ENCODE assay signal across 1 cellular context in genomic region chr3:138172625-138173024, GRCh38.
TF ChIP-seq lines count a peak whose summit lies in the region.

No MANE protein-coding gene starts in this region.

TF ChIP-seq in neural cell, 6 proteins besides CTCF, POLR2A, EP300 and RAD21 (continued from another document):
- TF ChIP-seq, protein P1, sequence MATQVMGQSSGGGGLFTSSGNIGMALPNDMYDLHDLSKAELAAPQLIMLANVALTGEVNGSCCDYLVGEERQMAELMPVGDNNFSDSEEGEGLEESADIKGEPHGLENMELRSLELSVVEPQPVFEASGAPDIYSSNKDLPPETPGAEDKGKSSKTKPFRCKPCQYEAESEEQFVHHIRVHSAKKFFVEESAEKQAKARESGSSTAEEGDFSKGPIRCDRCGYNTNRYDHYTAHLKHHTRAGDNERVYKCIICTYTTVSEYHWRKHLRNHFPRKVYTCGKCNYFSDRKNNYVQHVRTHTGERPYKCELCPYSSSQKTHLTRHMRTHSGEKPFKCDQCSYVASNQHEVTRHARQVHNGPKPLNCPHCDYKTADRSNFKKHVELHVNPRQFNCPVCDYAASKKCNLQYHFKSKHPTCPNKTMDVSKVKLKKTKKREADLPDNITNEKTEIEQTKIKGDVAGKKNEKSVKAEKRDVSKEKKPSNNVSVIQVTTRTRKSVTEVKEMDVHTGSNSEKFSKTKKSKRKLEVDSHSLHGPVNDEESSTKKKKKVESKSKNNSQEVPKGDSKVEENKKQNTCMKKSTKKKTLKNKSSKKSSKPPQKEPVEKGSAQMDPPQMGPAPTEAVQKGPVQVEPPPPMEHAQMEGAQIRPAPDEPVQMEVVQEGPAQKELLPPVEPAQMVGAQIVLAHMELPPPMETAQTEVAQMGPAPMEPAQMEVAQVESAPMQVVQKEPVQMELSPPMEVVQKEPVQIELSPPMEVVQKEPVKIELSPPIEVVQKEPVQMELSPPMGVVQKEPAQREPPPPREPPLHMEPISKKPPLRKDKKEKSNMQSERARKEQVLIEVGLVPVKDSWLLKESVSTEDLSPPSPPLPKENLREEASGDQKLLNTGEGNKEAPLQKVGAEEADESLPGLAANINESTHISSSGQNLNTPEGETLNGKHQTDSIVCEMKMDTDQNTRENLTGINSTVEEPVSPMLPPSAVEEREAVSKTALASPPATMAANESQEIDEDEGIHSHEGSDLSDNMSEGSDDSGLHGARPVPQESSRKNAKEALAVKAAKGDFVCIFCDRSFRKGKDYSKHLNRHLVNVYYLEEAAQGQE (IDR thresholded peaks at IDR 0.05; ENCODE audit: borderline replicate concordance): no peak
